In the genomic region with DNA sequence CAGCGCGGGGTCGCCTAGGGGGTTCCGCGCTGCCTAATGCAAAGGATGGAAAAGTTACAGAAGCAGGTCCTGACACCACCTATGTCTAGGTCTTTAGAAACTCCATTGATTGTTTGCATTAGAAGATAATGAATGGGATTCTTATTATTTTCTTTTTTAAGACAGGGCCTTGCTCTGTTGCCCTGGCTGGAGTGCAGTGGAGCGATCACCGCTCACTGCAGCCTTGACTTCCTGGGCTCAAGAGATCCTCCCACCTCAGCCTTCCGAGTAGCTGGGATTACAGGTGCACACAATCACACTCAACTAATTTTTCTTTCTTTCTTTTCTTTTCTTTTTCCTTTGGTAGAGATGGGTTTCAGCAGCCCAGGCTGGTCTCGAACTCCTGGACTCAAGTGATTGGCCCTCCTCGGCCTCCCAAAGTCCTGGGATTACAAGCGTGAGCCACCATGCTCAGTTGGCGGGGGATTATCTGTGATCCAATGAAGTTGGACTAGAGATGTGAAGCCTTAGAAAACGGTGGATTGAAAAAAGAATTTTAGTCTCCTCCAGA, we compare ENCODE assay signal across 8 cellular contexts. TPM values are rescaled to one million over a fixed set of nuclear protein-coding genes. Genes with fewer than 3 reads are reported as not detected.
A peak's percentile ranks its signal among the peaks of the same experiment; 100 is the strongest.
DNase-seq lines count a peak whose midpoint lies in the region; ATAC-seq, FAIRE-seq and TF ChIP-seq lines count a peak whose summit lies in the region.

No MANE protein-coding gene starts in this region.

- H3K9me3 ChIP-seq in HEK293 (ENCODE audit: control insufficient read depth, insufficient read depth, low read depth, low read length): no peaks in the 10 kb centered on the region
- no peaks in the 10 kb centered on the region for H3K9me3 ChIP-seq in PC-9 (ENCODE audit: insufficient read depth, low read depth)
- no peaks in the 10 kb centered on the region for H3K9me3 ChIP-seq in small intestine (ENCODE audit: control insufficient read depth, low read depth)

- intact Hi-C loops in PC-9 (cut with micrococcal nuclease; ENCODE audit: unreplicated experiment): loop anchor here (1.0 to 10.0 kb wide), 5 partner anchors 11 to 511 kb away; a partner anchor contains a TSS

- H3K27me3 ChIP-seq in PC-9 (ENCODE audit: insufficient read depth, low read depth): no peaks in the 10 kb centered on the region
- no peaks in the 10 kb centered on the region for H3K27me3 ChIP-seq in small intestine (ENCODE audit: control insufficient read depth in 2 of 2, insufficient read depth in 2 of 2, low read length in 2 of 2)

- H3K27ac ChIP-seq in HEK293 (ENCODE audit: extremely low read depth, low read depth, low read length) (peak overlapping the region; percentile 81; the same call in 1 of the 2 replicates), PC-9 (peak overlapping the region; percentile 43), small intestine (ENCODE audit: low read depth in 1 of 2, low read length in 1 of 2) (peak overlapping the region; percentile 38 to 78)

- no peaks in the 10 kb centered on the region for H3K9me2 ChIP-seq in PC-9 (ENCODE audit: insufficient read depth)

- H2AFZ ChIP-seq in PC-9: peak overlapping the region; percentile 90

- no peak for TF ChIP-seq CTCF in HEK293 (tag by site-specific recombination; IDR thresholded peaks at IDR 0.05)
- 0 out of 2 replicates have a peak, but pooled peaks have one; percentile 32 for TF ChIP-seq CTCF in PC-9 (conservative IDR thresholded peaks at IDR 0.05)
- TF ChIP-seq CTCF in fibroblast of mammary gland (conservative IDR thresholded peaks at IDR 0.05; ENCODE audit: control insufficient read depth, insufficient read depth, low read depth, low read length): no peak

- POLR2A ChIA-PET in HEK293 (lab: Yijun Ruan, JAX): interaction anchor here (0.7 to 2.9 kb wide), 5 partner anchors 10 to 154 kb away, joined by 3 to 41 read pairs (median 14); a partner anchor contains a TSS
- POLR2A ChIA-PET in PC-9 (lab: Charles Lee; ENCODE audit: unreplicated experiment): no interaction called here
- POLR2A ChIA-PET in HEK293T (lab: Yijun Ruan, JAX): interaction anchor here (2.9 kb wide), 1 partner anchor 10 kb away, joined by 20 read pairs; a partner anchor contains a TSS

- WGBS in small intestine, 3 donors: 27 to 44% (median 34%) methylated on average over 13 of the region's 13 CpGs

- ATAC-seq in GM18499 (IDR thresholded peaks at IDR 0.05; ENCODE audit: insufficient read depth, unreplicated experiment): peak; percentile 18

- peak overlapping the region; percentile 75 for H3K4me2 ChIP-seq in PC-9

- H3F3A ChIP-seq in PC-9 (ENCODE audit: insufficient read depth, low read depth): peaks cover 32% of the 10 kb centered on the region

- peaks cover 36% of the 10 kb centered on the region for H3K79me2 ChIP-seq in PC-9 (ENCODE audit: low read depth)

- H3K4me3 ChIP-seq in HEK293 (ENCODE audit: low read depth, low read length) (peak overlapping the region; percentile 82), PC-9 (peak overlapping the region; percentile 84), fibroblast of mammary gland (ENCODE audit: control insufficient read depth, low read depth, low read length) (peak overlapping the region; percentile 98), small intestine (ENCODE audit: low read depth in 1 of 2, low read length in 2 of 2) (peak overlapping the region; percentile 67 to 82)

- H4K20me1 ChIP-seq in PC-9 (ENCODE audit: insufficient read depth): no peaks in the 10 kb centered on the region

- FAIRE-seq in small intestine (lab: Jason Lieb, UNC): no peak

- DNase-seq in PC-9 (no peak), fibroblast of mammary gland (ENCODE audit: low read depth) (no peak), small intestine (no peak), NCI-H187 (lab: John Stamatoyannopoulos, UW) (no peak), HEK293T (ENCODE audit: extremely low spot score) (no peak), superior temporal gyrus (ENCODE audit: extremely low spot score) (no peak)

- CTCF ChIA-PET in HEK293 (lab: Yijun Ruan, JAX): interaction anchor here (0.6 to 5.2 kb wide), 9 partner anchors 10 to 152 kb away, joined by 3 to 53 read pairs (median 3); a partner anchor contains a TSS
- CTCF ChIA-PET in PC-9 (lab: Charles Lee): interaction anchor here (0.6 kb wide), 1 partner anchor 1393 kb away, joined by 10 read pairs; no protein-coding TSS in a partner anchor
- CTCF ChIA-PET in HEK293T (lab: Yijun Ruan, JAX): interaction anchor here (0.6 to 1.6 kb wide), 4 partner anchors 13 to 184 kb away, joined by 3 to 5 read pairs (median 4); no protein-coding TSS in a partner anchor

- no TSS peak for BruUV-seq in PC-9 (replicated peaks; lab: Mats Ljungman, UMichigan)

- H3K36me3 ChIP-seq in HEK293 (ENCODE audit: control insufficient read depth in 2 of 2, insufficient read depth in 1 of 2, low read length in 2 of 2): peaks cover 7 to 24% of the 10 kb centered on the region in 2 experiments
- H3K36me3 ChIP-seq in PC-9 (ENCODE audit: low read depth): peaks cover 28% of the 10 kb centered on the region
- H3K36me3 ChIP-seq in small intestine (ENCODE audit: control insufficient read depth in 2 of 2, insufficient read depth in 2 of 2, low read length in 2 of 2): peaks cover 3 to 7% of the 10 kb centered on the region in 2 donors

- H3K4me1 ChIP-seq in HEK293 (ENCODE audit: control insufficient read depth, insufficient read depth, low read length) (0 out of 2 replicates have a peak, but pooled peaks cover 2% of the 10 kb centered on the region), PC-9 (replicated peaks; ENCODE audit: insufficient read depth) (peaks cover 28% of the 10 kb centered on the region), small intestine (ENCODE audit: control insufficient read depth in 2 of 2, insufficient read depth in 1 of 2, low read depth in 1 of 2, low read length in 1 of 2) (peaks cover 0 to 6% of the 10 kb centered on the region in 2 donors)

TF ChIP-seq in HEK293, 187 proteins besides CTCF, POLR2A, EP300 and RAD21 (continues in another document):
- TF ChIP-seq ZBTB20 (tag by site-specific recombination; IDR thresholded peaks at IDR 0.05): 0 out of 2 replicates have a peak, but pooled peaks have one; percentile 33
- TF ChIP-seq ZNF529 (tag by site-specific recombination; IDR thresholded peaks at IDR 0.05; ENCODE audit: insufficient replicate concordance): no peak
- TF ChIP-seq ZNF214 (tag by site-specific recombination; IDR thresholded peaks at IDR 0.05; ENCODE audit: borderline replicate concordance): no peak
- no peak for TF ChIP-seq FEZF1 (tag by site-specific recombination; IDR thresholded peaks at IDR 0.05)
- peak; percentile 60; the same call in 1 of the 2 replicates for TF ChIP-seq ZBTB17 (tag by site-specific recombination; IDR thresholded peaks at IDR 0.05)
- TF ChIP-seq ZNF335 (tag by site-specific recombination; conservative IDR thresholded peaks at IDR 0.05): peak; percentile 79
- no peak for TF ChIP-seq ZNF146 (tag by site-specific recombination; IDR thresholded peaks at IDR 0.05)
- TF ChIP-seq ZNF248 (tag by site-specific recombination; IDR thresholded peaks at IDR 0.05): no peak

TF ChIP-seq in HEK293T, 16 proteins besides CTCF, POLR2A, EP300 and RAD21:
- TF ChIP-seq SUZ12 (IDR thresholded peaks at IDR 0.05) (no peak), LEF1 (IDR thresholded peaks at IDR 0.05; ENCODE audit: borderline replicate concordance) (no peak), ELF4 (IDR thresholded peaks at IDR 0.05) (no peak), BHLHE40 (IDR thresholded peaks at IDR 0.05; ENCODE audit: borderline replicate concordance) (no peak), FOXK2 (IDR thresholded peaks at IDR 0.05) (no peak), ARNT (IDR thresholded peaks at IDR 0.05) (no peak), CTBP1 (IDR thresholded peaks at IDR 0.05; ENCODE audit: borderline replicate concordance) (no peak), ZNF384 (IDR thresholded peaks at IDR 0.05) (no peak), NFRKB (IDR thresholded peaks at IDR 0.05) (no peak), SP1 (IDR thresholded peaks at IDR 0.05) (no peak), HDGF (IDR thresholded peaks at IDR 0.05; ENCODE audit: borderline replicate concordance) (no peak), FOXM1 (IDR thresholded peaks at IDR 0.05; ENCODE audit: borderline replicate concordance) (no peak)

RNA-seq across cellular contexts. Expression of a gene that starts 0.8 kb away (rescaled TPM):
- total RNA-seq in PC-9 (2021): 193 and 227 TPM in 2 replicates
- polyA plus RNA-seq in small intestine: 100 to 1,000 TPM; 115 to 297 (median 265) TPM

RNA-seq across cellular contexts. Expression of a gene that starts 10.4 kb away (rescaled TPM):
- 11.7 and 14.6 TPM in 2 replicates for total RNA-seq in PC-9 (2021)
- polyA plus RNA-seq in small intestine: 1 to 10 TPM; 5.1 to 8.7 (median 5.4) TPM
